27 cellular contexts compared by ENCODE assay signal in genomic region chr3:77071806-77072205, GRCh38. TPM values are rescaled to one million over a fixed set of nuclear protein-coding genes. Genes with fewer than 3 reads are reported as not detected.
"Had no signal": no experiment of that assay in that cellular context is flagged by ENCODE, and none has a peak within 500 bp of the region (broad histone marks: within the 10 kb centered on the region; RNA-seq: fewer than 3 reads in every experiment).

No MANE protein-coding gene starts in this region.

- H3K4me3 Mint-ChIP-seq: activated B cell treated with CpG ODN at 0.5 μM for 24 hours; activated CD4-positive, alpha-beta T cell treated with anti-CD3 and anti-CD28 coated beads, Interleukin-2, amount 10 ng/mL, durations not matched to agents 24 days and 14 days; activated naive CD8-positive, alpha-beta T cell treated with anti-CD3 and anti-CD28 coated beads, Interleukin-2, amount 10 ng/mL, durations not matched to agents 7 days and 5 days; activated T-helper 17 cell treated with anti-CD3 and anti-CD28 coated beads, Interleukin-2, amount 50 U/mL, for 72 hours; T-helper 17 cell had no signal

- H3K27ac ChIP-seq: adrenal gland, breast epithelium had no signal

- H3K36me3 Mint-ChIP-seq: activated naive CD8-positive, alpha-beta T cell treated with anti-CD3 and anti-CD28 coated beads, Interleukin-2, amount 10 ng/mL, durations not matched to agents 7 days and 5 days had no signal

- H3K4me1 Mint-ChIP-seq: activated B cell treated with CpG ODN at 0.5 μM for 24 hours; activated CD4-positive, alpha-beta T cell treated with anti-CD3 and anti-CD28 coated beads, Interleukin-2, amount 10 ng/mL, durations not matched to agents 24 days and 14 days; activated naive CD8-positive, alpha-beta T cell treated with anti-CD3 and anti-CD28 coated beads, Interleukin-2, amount 10 ng/mL, durations not matched to agents 7 days and 5 days; activated T-helper 17 cell treated with anti-CD3 and anti-CD28 coated beads, Interleukin-2, amount 50 U/mL, for 72 hours; T-helper 17 cell had no signal

- H3K4me1 ChIP-seq: adrenal gland, breast epithelium had no signal

- ATAC-seq: activated T-helper 17 cell treated with anti-CD3 and anti-CD28 coated beads, Interleukin-2, amount 50 U/mL, for 72 hours; PC-3; T-helper 17 cell had no signal

- H3K9me3 ChIP-seq: adrenal gland, breast epithelium had no signal

- DNase-seq: activated B cell treated with CpG ODN at 0.5 μM for 24 hours; activated CD4-positive, alpha-beta T cell treated with anti-CD3 and anti-CD28 coated beads for 1 hour; activated CD4-positive, alpha-beta T cell treated with anti-CD3 and anti-CD28 coated beads, Interleukin-2, amount 10 ng/mL, durations not matched to agents 24 days and 14 days; activated CD4-positive, alpha-beta T cell treated with anti-CD3 and anti-CD28 coated beads, Interleukin-2, amount 50 U/mL, for 48 hours; activated CD8-positive, alpha-beta memory T cell treated with anti-CD3 and anti-CD28 coated beads for 24 hours; activated gamma-delta T cell treated with Interleukin-2 at 50 U/mL for 16 hours; activated naive CD4-positive, alpha-beta T cell treated with anti-CD3 and anti-CD28 coated beads, Interleukin-2, amount 50 U/mL, for 16 hours; activated naive CD8-positive, alpha-beta T cell treated with anti-CD3 and anti-CD28 coated beads, Interleukin-2, amount 10 ng/mL, durations not matched to agents 7 days and 5 days; activated T-cell treated with anti-CD3 and anti-CD28 coated beads, Interleukin-2, amount 50 U/mL, for 48 hours; adrenal gland; anterior cingulate cortex; caudate nucleus; NCI-H1092; NCI-H1930; NCI-H2171; NCI-H2227 treated with DMSO at 0.1 percent for 48 hours; NCI-H446 treated with DMSO at 0.1 percent for 48 hours; NCI-H524 treated with DMSO at 0.1 percent for 48 hours; NCI-H774; NK-92 treated with Interleukin-12 subunit alpha and Interleukin-12 subunit beta, amount 100 ng/mL, for 24 hours; PC-3; SIG-M5; T-helper 17 cell; T-helper 9 cell had no signal

- H3K4me3 ChIP-seq: adrenal gland, breast epithelium had no signal

- H3K27ac Mint-ChIP-seq: activated B cell treated with CpG ODN at 0.5 μM for 24 hours; activated CD4-positive, alpha-beta T cell treated with anti-CD3 and anti-CD28 coated beads, Interleukin-2, amount 10 ng/mL, durations not matched to agents 24 days and 14 days; activated naive CD8-positive, alpha-beta T cell treated with anti-CD3 and anti-CD28 coated beads, Interleukin-2, amount 10 ng/mL, durations not matched to agents 7 days and 5 days; activated T-helper 17 cell treated with anti-CD3 and anti-CD28 coated beads, Interleukin-2, amount 50 U/mL, for 72 hours; T-helper 17 cell had no signal

- H3K36me3 ChIP-seq: adrenal gland, breast epithelium had no signal

- H3K27me3 ChIP-seq: adrenal gland, breast epithelium had no signal

- H3K27me3 Mint-ChIP-seq: activated B cell treated with CpG ODN at 0.5 μM for 24 hours; activated CD4-positive, alpha-beta T cell treated with anti-CD3 and anti-CD28 coated beads, Interleukin-2, amount 10 ng/mL, durations not matched to agents 24 days and 14 days; activated naive CD8-positive, alpha-beta T cell treated with anti-CD3 and anti-CD28 coated beads, Interleukin-2, amount 10 ng/mL, durations not matched to agents 7 days and 5 days; activated T-helper 17 cell treated with anti-CD3 and anti-CD28 coated beads, Interleukin-2, amount 50 U/mL, for 72 hours; T-helper 17 cell had no signal

RNA-seq across cellular contexts. Expression of gene ROBO2, which starts 31.9 kb away (rescaled TPM):
- total RNA-seq: activated B cell treated with CpG ODN at 0.5 μM for 24 hours; activated CD4-positive, alpha-beta T cell treated with anti-CD3 and anti-CD28 coated beads, Interleukin-2, amount 10 ng/mL, durations not matched to agents 24 days and 14 days; activated naive CD8-positive, alpha-beta T cell treated with anti-CD3 and anti-CD28 coated beads, Interleukin-2, amount 10 ng/mL, durations not matched to agents 7 days and 5 days; activated T-helper 17 cell treated with anti-CD3 and anti-CD28 coated beads, Interleukin-2, amount 50 U/mL, for 72 hours; MCF 10A; PC-3; T-helper 17 cell had no signal
